Comparison of ENCODE assay signal across 8 cellular contexts in the genomic region with DNA sequence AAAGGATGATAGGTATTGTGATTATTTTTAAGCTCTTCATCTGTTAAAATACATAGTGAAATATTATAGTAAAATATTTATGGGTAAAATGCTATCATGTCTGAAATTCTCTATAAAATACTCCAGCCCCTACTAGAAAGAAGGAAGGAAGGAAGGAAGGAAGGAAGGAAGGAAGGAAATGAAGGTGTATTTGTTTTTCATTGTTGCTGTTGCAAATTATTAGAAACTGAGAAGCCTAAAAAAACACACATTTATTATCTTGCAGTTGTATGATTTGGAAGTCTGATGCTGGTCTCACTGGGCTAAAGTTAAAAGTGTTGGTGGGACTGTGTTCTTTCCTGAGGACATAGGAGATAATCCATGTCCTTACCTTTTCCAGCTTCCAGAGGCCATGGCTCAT. TPM values are rescaled to one million over a fixed set of nuclear protein-coding genes. Genes with fewer than 3 reads are reported as not detected.
"Had no signal": no experiment of that assay in that cellular context is flagged by ENCODE, and none has a peak within 500 bp of the region (broad histone marks: within the 10 kb centered on the region; RNA-seq: fewer than 3 reads in every experiment).

No MANE protein-coding gene starts in this region.

- H3K4me1 Mint-ChIP-seq: GM23338, H9 had no signal

- H3K27ac ChIP-seq: GM23248 had no signal

- H3K4me3 Mint-ChIP-seq: GM23338, H9, HFFc6 had no signal

- DNase-seq: GM23248, GOT3, H7, H9, HCEC 1CT, HFFc6 had no signal

- H3K9me3 ChIP-seq: HAP-1 had no signal

- H3K27ac Mint-ChIP-seq: GM23338, H9, HFFc6 had no signal

- H3K4me1 ChIP-seq: HAP-1 had no signal

- H3K9ac ChIP-seq: GM23248 had no signal

- H3K36me3 ChIP-seq: HAP-1 had no signal

- H3K4me3 ChIP-seq: GM23248, GM23338, HAP-1 had no signal

RNA-seq across cellular contexts. Expression of a gene that starts 47.6 kb away (rescaled TPM):
- total RNA-seq: GM23248 had no signal
